8 cellular contexts compared by ENCODE assay signal in genomic region chr1:84479998-84480397, GRCh38. TPM values are rescaled to one million over a fixed set of nuclear protein-coding genes. Genes with fewer than 3 reads are reported as not detected.
DNase-seq lines count a peak whose midpoint lies in the region; ATAC-seq and TF ChIP-seq lines count a peak whose summit lies in the region.

No MANE protein-coding gene starts in this region.

- peaks cover 45% of the 10 kb centered on the region for H3K27me3 Mint-ChIP-seq in brain

- H3K9me3 Mint-ChIP-seq in brain: peaks cover 11 to 19% (median 13%) of the 10 kb centered on the region in 5 experiments

- intact Hi-C loops in posterior cingulate gyrus (cut with DNase I): loop anchor here (1.0 kb wide), 1 partner anchor 94 kb away; the partner anchor contains the start of gene CTBS

- peaks cover 38% of the 10 kb centered on the region for H3K4me1 Mint-ChIP-seq in brain

- peaks cover 38% of the 10 kb centered on the region for H3K36me3 Mint-ChIP-seq in brain

- H3K4me1 ChIP-seq in lung (ENCODE audit: control insufficient read depth in 2 of 2, insufficient read depth in 2 of 2, low read length in 2 of 2): peaks cover 2 to 9% of the 10 kb centered on the region in 2 donors

- TF ChIP-seq CTCF in brain (conservative IDR thresholded peaks at IDR 0.05) (no peak), lung (IDR thresholded peaks at IDR 0.05; ENCODE audit: control extremely low read depth, extremely low read depth) (no peak)

- POLR2A ChIA-PET in HEK293T (lab: Yijun Ruan, JAX): interaction anchor here (0.9 to 1.6 kb wide), 4 partner anchors 24 to 94 kb away, joined by 3 to 15 read pairs (median 5); partner anchors contain the start of genes CTBS, GNG5 and SPATA1

- peak; percentile 34 for DNase-seq in NCI-H1105 treated with DMSO at 0.1 percent for 48 hours (lab: John Stamatoyannopoulos, UW)
- no peak for DNase-seq in NCI-H1105 (lab: John Stamatoyannopoulos, UW)
- DNase-seq in lung (ENCODE audit: low spot score): no peak
- DNase-seq in posterior cingulate gyrus: no peak
- no peak for DNase-seq in HEK293T (ENCODE audit: extremely low spot score)

- peaks cover 0 to 6% of the 10 kb centered on the region in 2 donors for H3K36me3 ChIP-seq in lung (ENCODE audit: control insufficient read depth in 2 of 2, insufficient read depth in 2 of 2, low read length in 2 of 2)

- H3K4me3 ChIP-seq in lung: peak overlapping the region; percentile 83

- CTCF ChIA-PET in HEK293T (lab: Yijun Ruan, JAX): interaction anchor here (1.3 kb wide), 1 partner anchor 125 kb away, joined by 3 read pairs; no protein-coding TSS in a partner anchor

- 6 to 10% methylated on average over 9 of the region's 9 CpGs for WGBS in lung, 2 donors

- H3K4me3 Mint-ChIP-seq in brain: peak overlapping the region; percentile 96 to 100 (median 99)

- peak overlapping the region; percentile 25 to 99 (median 96) for H3K27ac Mint-ChIP-seq in brain

- H3K27me3 ChIP-seq in lung (ENCODE audit: control insufficient read depth, insufficient read depth): no peaks in the 10 kb centered on the region

- H3K27ac ChIP-seq in lung (ENCODE audit: low read depth in 1 of 2, low read length in 1 of 2): no peak overlapping the region

- H3K9me3 ChIP-seq in lung (ENCODE audit: control insufficient read depth in 2 of 2, insufficient read depth in 1 of 2, low read length in 1 of 2): no peaks in the 10 kb centered on the region

- ATAC-seq in HG03565 (IDR thresholded peaks at IDR 0.05; ENCODE audit: unreplicated experiment) (peak; percentile 16), lung (ENCODE audit: insufficient read depth, low FRiP score) (no peak), HG02610 (IDR thresholded peaks at IDR 0.05; ENCODE audit: unreplicated experiment) (no peak)

TF ChIP-seq in HEK293T, 16 proteins besides CTCF, POLR2A, EP300 and RAD21:
- no peak for TF ChIP-seq FOXK2 (IDR thresholded peaks at IDR 0.05)
- TF ChIP-seq ARNT (IDR thresholded peaks at IDR 0.05): no peak
- TF ChIP-seq BHLHE40 (IDR thresholded peaks at IDR 0.05; ENCODE audit: borderline replicate concordance): no peak
- no peak for TF ChIP-seq CTBP1 (IDR thresholded peaks at IDR 0.05; ENCODE audit: borderline replicate concordance)
- no peak for TF ChIP-seq HDGF (IDR thresholded peaks at IDR 0.05; ENCODE audit: borderline replicate concordance)

RNA-seq across cellular contexts. Expression of gene RPF1, which starts 0.9 kb away (rescaled TPM):
- polyA plus RNA-seq in brain (ENCODE audit: insufficient read depth, low read depth, low replicate concordance): 26.7 TPM
- 10 to 100 TPM; 22.2 to 47.2 TPM for total RNA-seq in lung
- 10 to 100 TPM; 25.2 to 35.2 TPM for polyA plus RNA-seq in lung

RNA-seq across cellular contexts. Expression of gene SPATA1, which starts 26.2 kb away (rescaled TPM):
- not detected for polyA plus RNA-seq in brain (ENCODE audit: insufficient read depth, low read depth, low replicate concordance)
- total RNA-seq in lung: 1 to 10 TPM; 3.2 to 3.9 TPM
- polyA plus RNA-seq in lung: 1 to 10 TPM in 1 of 2 donors, under 1 TPM in 1; 0.71 to 1.7 TPM

RNA-seq across cellular contexts. Expression of gene GNG5, which starts 26.4 kb away (rescaled TPM):
- polyA plus RNA-seq in brain (ENCODE audit: insufficient read depth, low read depth, low replicate concordance) (83.1 TPM), lung (100 to 1,000 TPM; 207 to 263 TPM)
- total RNA-seq in lung: 100 to 1,000 TPM in 1 of 2 donors, 10 to 100 TPM in 1; 60.7 to 115 TPM
